ENCODE assay signal across 8 cellular contexts in the genomic region with DNA sequence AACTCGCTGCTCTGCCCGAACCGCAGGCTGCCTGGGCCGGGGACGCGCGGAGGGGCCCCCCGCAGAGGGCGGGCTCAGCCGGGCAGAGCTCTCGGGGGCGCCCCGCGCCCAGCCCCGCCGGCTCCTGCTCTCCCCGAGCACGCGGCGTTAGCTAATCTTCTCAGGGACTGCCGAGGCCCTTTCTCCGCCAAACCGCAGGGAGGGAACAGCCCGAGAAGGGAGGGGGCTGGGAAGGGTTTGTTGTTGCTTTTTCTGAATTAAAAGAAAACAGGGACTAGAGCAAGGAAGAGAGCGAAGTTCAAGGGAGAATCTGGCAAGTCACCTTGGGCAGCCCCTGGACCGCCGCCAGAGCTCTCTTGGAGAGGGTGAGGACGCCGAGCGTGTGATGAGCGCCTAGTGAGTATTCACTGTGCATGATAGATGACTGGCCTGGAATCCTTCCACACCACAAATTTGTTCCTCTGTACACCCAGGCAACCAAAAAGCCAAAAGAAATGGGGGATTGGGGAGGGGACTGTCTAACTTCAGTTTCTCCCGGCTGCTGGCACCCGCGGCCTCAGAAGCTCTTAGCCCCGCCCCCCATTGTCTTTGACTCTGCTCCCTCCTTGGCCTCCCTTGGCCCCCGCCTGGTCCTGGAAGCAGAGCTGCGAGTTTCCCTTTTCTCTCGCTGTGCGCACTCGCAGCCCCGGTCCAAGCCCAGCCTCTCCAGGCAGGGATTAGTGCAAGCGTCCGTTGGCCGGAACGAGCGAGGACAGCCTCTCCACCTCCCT. TPM values are rescaled to one million over a fixed set of nuclear protein-coding genes. Genes with fewer than 3 reads are reported as not detected.
DNase-seq lines count a peak whose midpoint lies in the region; ATAC-seq and TF ChIP-seq lines count a peak whose summit lies in the region.

No MANE protein-coding gene starts in this region.

- H3K27me3 ChIP-seq in duodenal mucosa (ENCODE audit: control insufficient read depth in 1 of 2, insufficient read depth in 2 of 2, low read length in 2 of 2): peaks cover 0 to 7% of the 10 kb centered on the region in 2 donors

- H3K9me3 ChIP-seq in duodenal mucosa (ENCODE audit: control insufficient read depth in 1 of 2, low read length in 2 of 2): no peaks in the 10 kb centered on the region

- H3K36me3 ChIP-seq in duodenal mucosa (ENCODE audit: control insufficient read depth in 1 of 2, insufficient read depth in 2 of 2, low read length in 2 of 2): no peaks in the 10 kb centered on the region

- ATAC-seq in HG03442 (IDR thresholded peaks at IDR 0.05; ENCODE audit: unreplicated experiment): peak; percentile 46
- peak; percentile 83 for ATAC-seq in left lobe of liver
- no peak for ATAC-seq in HG03571 (IDR thresholded peaks at IDR 0.05; ENCODE audit: unreplicated experiment)

- peak overlapping the region; percentile 53 to 60 for H3K4me3 ChIP-seq in duodenal mucosa (ENCODE audit: low read depth in 1 of 2, low read length in 2 of 2)

- TF ChIP-seq CTCF in VCaP (conservative IDR thresholded peaks at IDR 0.05): no peak

- DNase-seq in GM03348 (ENCODE audit: low spot score) (peak; percentile 91), left lobe of liver (ENCODE audit: low spot score) (peak; percentile 53), NCI-H526 treated with DMSO at 0.1 percent for 48 hours (lab: John Stamatoyannopoulos, UW) (no peak)
- peak; percentile 43 for DNase-seq in stimulated activated CD4-positive, alpha-beta T cell treated with anti-CD3 and anti-CD28 coated beads, Interleukin-4, amount 100 ng/mL, for 1 hour

- H3K9ac ChIP-seq in duodenal mucosa (ENCODE audit: low read depth in 1 of 2, low read length in 2 of 2): peak overlapping the region; percentile 3 to 22

- peaks cover 13 to 18% of the 10 kb centered on the region in 2 donors for H3K4me1 ChIP-seq in duodenal mucosa (ENCODE audit: control insufficient read depth in 1 of 2, insufficient read depth in 2 of 2, low read length in 2 of 2)

- peak overlapping the region; percentile 100 for H3K27ac ChIP-seq in VCaP
- H3K27ac ChIP-seq in duodenal mucosa (ENCODE audit: low read depth, low read length): no peak overlapping the region

RNA-seq across cellular contexts. Expression of a gene that starts 19.7 kb away (rescaled TPM):
- not detected for total RNA-seq in left lobe of liver
